In genomic region chr19:38737921-38738731, GRCh38 we compare ENCODE assay signal across 15 cellular contexts. TPM values are rescaled to one million over a fixed set of nuclear protein-coding genes. Genes with fewer than 3 reads are reported as not detected.
A peak's percentile ranks its signal among the peaks of the same experiment; 100 is the strongest.
DNase-seq lines count a peak whose midpoint lies in the region; ATAC-seq, FAIRE-seq and TF ChIP-seq lines count a peak whose summit lies in the region.
"Had no signal": no experiment of that assay in that cellular context is flagged by ENCODE, and none has a peak within 500 bp of the region (broad histone marks: within the 10 kb centered on the region; RNA-seq: fewer than 3 reads in every experiment).

No MANE protein-coding gene starts in this region.

- intact Hi-C loops in mammary epithelial cell (cut with micrococcal nuclease) = loop anchor here (5.0 kb wide), 1 partner anchor 39 kb away; no protein-coding TSS in a partner anchor
- intact Hi-C loops in MCF 10A (cut with micrococcal nuclease) = no loop called here
- intact Hi-C loops in activated CD4-positive, alpha-beta memory T cell treated with anti-CD3 and anti-CD28 coated beads for 36 hours (cut with micrococcal nuclease) = loop anchor here (5.0 kb wide), 1 partner anchor 94 kb away; the partner anchor contains the start of gene ECH1
- intact Hi-C loops in lower lobe of right lung (cut with DNase I) = no loop called here

- CTCF ChIA-PET in mammary epithelial cell (lab: Charles Lee; ENCODE audit: low non-redundant PET) (no interaction called here), MCF 10A (lab: Yijun Ruan, JAX) (no interaction called here)
- CTCF ChIA-PET in activated CD4-positive, alpha-beta memory T cell treated with anti-CD3 and anti-CD28 coated beads for 36 hours (lab: Charles Lee) = interaction anchor here (2.2 kb wide), 1 partner anchor 8 kb away, joined by 8 read pairs; no protein-coding TSS in a partner anchor

- TF ChIP-seq CTCF in mammary epithelial cell (conservative IDR thresholded peaks at IDR 0.05 in 1 of 2, IDR thresholded peaks at IDR 0.05 in 1 of 2; ENCODE audit: extremely low read depth in 1 of 2, insufficient read depth in 1 of 2, low read depth in 1 of 2, low read length in 2 of 2) (no peak), MCF 10A (IDR thresholded peaks at IDR 0.05; ENCODE audit: unreplicated experiment) (no peak), lower lobe of right lung (IDR thresholded peaks at IDR 0.05) (no peak)

- H3K36me3 Mint-ChIP-seq in MCF 10A (ENCODE audit: insufficient read depth, unreplicated experiment) = peaks cover 18% of the 10 kb centered on the region
- H3K36me3 Mint-ChIP-seq in activated CD4-positive, alpha-beta memory T cell treated with anti-CD3 and anti-CD28 coated beads for 36 hours = no peaks in the 10 kb centered on the region

- no peak overlapping the region for H3K4me2 ChIP-seq in mammary epithelial cell (ENCODE audit: insufficient read depth, low read depth, low read length)
- H3K4me2 ChIP-seq: smooth muscle cell had no signal

- DNase-seq in mammary epithelial cell (peak; percentile 0), MCF 10A (ENCODE audit: unreplicated experiment) (no peak), lower lobe of right lung (peak; percentile 35), urothelium cell line (ENCODE audit: low spot score) (no peak), islet precursor cell (no peak), NCI-H146 treated with DMSO at 0.1 percent for 48 hours (lab: John Stamatoyannopoulos, UW; ENCODE audit: unreplicated experiment) (no peak)
- no peak for DNase-seq in activated CD4-positive, alpha-beta memory T cell treated with anti-CD3 and anti-CD28 coated beads for 36 hours
- DNase-seq: NCI-H1092, NCI-H526, Right ventricle myocardium superior had no signal

- POLR2A ChIA-PET in MCF 10A (lab: Yijun Ruan, JAX) = no interaction called here
- POLR2A ChIA-PET in activated CD4-positive, alpha-beta memory T cell treated with anti-CD3 and anti-CD28 coated beads for 36 hours (lab: Charles Lee) = no interaction called here

- 96% methylated on average over 14 of the region's 21 CpGs for WGBS in mammary epithelial cell (ENCODE audit: low coverage, missing lambda C conversion rate)

- no peaks in the 10 kb centered on the region for H3K27me3 Mint-ChIP-seq in MCF 10A (ENCODE audit: insufficient read depth, unreplicated experiment)
- H3K27me3 Mint-ChIP-seq in activated CD4-positive, alpha-beta memory T cell treated with anti-CD3 and anti-CD28 coated beads for 36 hours = no peaks in the 10 kb centered on the region

- BruUV-seq in mammary epithelial cell (replicated peaks; lab: Mats Ljungman, UMichigan) (no TSS peak), MCF 10A (replicated peaks; lab: Mats Ljungman, UMichigan) (no TSS peak)

- no peaks in the 10 kb centered on the region for H3K79me2 ChIP-seq in mammary epithelial cell (ENCODE audit: insufficient read depth, low read length)

- H3K4me1 Mint-ChIP-seq in MCF 10A (ENCODE audit: insufficient read depth, unreplicated experiment) = peaks cover 10% of the 10 kb centered on the region
- H3K4me1 Mint-ChIP-seq in activated CD4-positive, alpha-beta memory T cell treated with anti-CD3 and anti-CD28 coated beads for 36 hours (ENCODE audit: low read depth) = peaks cover 38% of the 10 kb centered on the region

- H3K4me1 ChIP-seq in mammary epithelial cell (ENCODE audit: insufficient read depth, low read length) (peaks cover 26% of the 10 kb centered on the region), lower lobe of right lung (peaks cover 24% of the 10 kb centered on the region)

- no peak overlapping the region for H2AFZ ChIP-seq in mammary epithelial cell (ENCODE audit: low read depth, low read length)

- H3K9me3 Mint-ChIP-seq in MCF 10A (ENCODE audit: unreplicated experiment) = no peaks in the 10 kb centered on the region
- H3K9me3 Mint-ChIP-seq in activated CD4-positive, alpha-beta memory T cell treated with anti-CD3 and anti-CD28 coated beads for 36 hours = no peaks in the 10 kb centered on the region

- H3K4me3 ChIP-seq in mammary epithelial cell (replicated peaks in 1 of 3; ENCODE audit: insufficient read depth in 1 of 3, low read depth in 2 of 3, low read length in 3 of 3) = no peak overlapping the region
- no peak overlapping the region for H3K4me3 ChIP-seq in lower lobe of right lung
- H3K4me3 ChIP-seq: smooth muscle cell had no signal

- peak; percentile 20 for FAIRE-seq in urothelium cell line (lab: Jason Lieb, UNC)

- no peaks in the 10 kb centered on the region for H3K36me3 ChIP-seq in mammary epithelial cell (ENCODE audit: insufficient read depth, low read length)
- H3K36me3 ChIP-seq in lower lobe of right lung = no peaks in the 10 kb centered on the region
- H3K36me3 ChIP-seq: vagina had no signal

- no peaks in the 10 kb centered on the region for H4K20me1 ChIP-seq in mammary epithelial cell (ENCODE audit: insufficient read depth, low read length)

- no peak overlapping the region for H3K27ac Mint-ChIP-seq in MCF 10A (ENCODE audit: low read depth, unreplicated experiment)
- peak overlapping the region; percentile 0 for H3K27ac Mint-ChIP-seq in activated CD4-positive, alpha-beta memory T cell treated with anti-CD3 and anti-CD28 coated beads for 36 hours

- dilution Hi-C loops in mammary epithelial cell (cut with HindIII; ENCODE audit: low sequenced_read_pairs) = no loop called here

- H3K27ac ChIP-seq in mammary epithelial cell (ENCODE audit: insufficient read depth, low read depth, low read length) (no peak overlapping the region), lower lobe of right lung (no peak overlapping the region)
- H3K27ac ChIP-seq: vagina had no signal

- no peaks in the 10 kb centered on the region for H3K27me3 ChIP-seq in mammary epithelial cell (ENCODE audit: insufficient read depth, low read length)
- no peaks in the 10 kb centered on the region for H3K27me3 ChIP-seq in lower lobe of right lung (ENCODE audit: low read depth)
- H3K27me3 ChIP-seq: vagina had no signal

- in situ Hi-C loops in mammary epithelial cell (cut with MboI; ENCODE audit: low sequenced_read_pairs in 2 of 2) = loop anchor here in 1 of 2 donors (25.0 kb wide), 1 partner anchor 99 kb away; the partner anchor contains the start of genes ECH1 and HNRNPL

- H3K9ac ChIP-seq in mammary epithelial cell (ENCODE audit: insufficient read depth, low read length) = no peak overlapping the region

- no peak overlapping the region for H3K4me3 Mint-ChIP-seq in MCF 10A (ENCODE audit: unreplicated experiment)
- H3K4me3 Mint-ChIP-seq in activated CD4-positive, alpha-beta memory T cell treated with anti-CD3 and anti-CD28 coated beads for 36 hours = peak overlapping the region; percentile 40

- no peak for ATAC-seq in lower lobe of right lung
- ATAC-seq in GM19463 (IDR thresholded peaks at IDR 0.05; ENCODE audit: unreplicated experiment) = no peak

- H3K9me3 ChIP-seq in mammary epithelial cell (replicated peaks; ENCODE audit: insufficient read depth, low read length) = no peaks in the 10 kb centered on the region
- H3K9me3 ChIP-seq in lower lobe of right lung = no peaks in the 10 kb centered on the region
- H3K9me3 ChIP-seq: vagina had no signal

RNA-seq across cellular contexts. Expression of gene CAPN12, which starts 6.1 kb away (rescaled TPM):
- total RNA-seq in mammary epithelial cell (1 to 10 TPM in 1 of 2 donors, under 1 TPM in 1; 0.49 to 1.0 TPM), MCF 10A (2022) (not detected in 2 replicates), lower lobe of right lung (18.2 TPM)
- polyA plus RNA-seq in mammary epithelial cell = 4.6 TPM
- polyA minus RNA-seq in mammary epithelial cell = not detected
- total RNA-seq in activated CD4-positive, alpha-beta memory T cell treated with anti-CD3 and anti-CD28 coated beads for 36 hours = 1 to 10 TPM; 7.1 to 9.0 TPM
- total RNA-seq: dermis microvascular lymphatic vessel endothelial cell, Right ventricle myocardium superior had no signal

RNA-seq across cellular contexts. Expression of gene LGALS7, which starts 35.2 kb away (rescaled TPM):
- total RNA-seq in mammary epithelial cell (1 to 10 TPM in 1 of 2 donors, not detected in 1; 6.3 TPM), MCF 10A (2022) (1.1 TPM in 1 of 2 replicates, not detected in the other), lower lobe of right lung (not detected)
- polyA plus RNA-seq in mammary epithelial cell = 50.4 TPM
- polyA minus RNA-seq in mammary epithelial cell = 16.3 TPM
- total RNA-seq in activated CD4-positive, alpha-beta memory T cell treated with anti-CD3 and anti-CD28 coated beads for 36 hours = not detected
- total RNA-seq: dermis microvascular lymphatic vessel endothelial cell, fibroblast of villous mesenchyme, Right ventricle myocardium superior, smooth muscle cell had no signal
- polyA plus RNA-seq: smooth muscle cell had no signal

RNA-seq across cellular contexts. Expression of gene LGALS7B, which starts 50.9 kb away (rescaled TPM):
- total RNA-seq in mammary epithelial cell (100 to 1,000 TPM in 1 of 2 donors, under 1 TPM in 1; 0.73 to 210 TPM), MCF 10A (2022) (2.5 and 2.6 TPM in 2 replicates), lower lobe of right lung (not detected)
- 688 TPM for polyA plus RNA-seq in mammary epithelial cell
- 2.2 TPM for polyA minus RNA-seq in mammary epithelial cell
- not detected for total RNA-seq in activated CD4-positive, alpha-beta memory T cell treated with anti-CD3 and anti-CD28 coated beads for 36 hours
- total RNA-seq: fibroblast of villous mesenchyme, Right ventricle myocardium superior, smooth muscle cell had no signal
- polyA plus RNA-seq: smooth muscle cell had no signal

Comparison
In these comparisons a context has a peak if more than half of its experiments do, and no peak if none do; other contexts are left out.
1. DNase-seq: peak in mammary epithelial cell (single experiment) and lower lobe of right lung (single experiment); none in MCF 10A (single experiment), activated CD4-positive, alpha-beta memory T cell treated with anti-CD3 and anti-CD28 coated beads for 36 hours (single experiment), urothelium cell line (single experiment), islet precursor cell (single experiment) and NCI-H146 treated with DMSO at 0.1 percent for 48 hours (single experiment).
2. intact Hi-C loops: an anchor here in mammary epithelial cell (5.0 kb wide) and activated CD4-positive, alpha-beta memory T cell treated with anti-CD3 and anti-CD28 coated beads for 36 hours (5.0 kb wide); none called in MCF 10A and lower lobe of right lung.